Comparison of ENCODE assay signal across 2 cellular contexts in genomic region chr17:60659156-60659555, GRCh38.
TF ChIP-seq lines count a peak whose summit lies in the region.

No MANE protein-coding gene starts in this region.

TF ChIP-seq in SK-N-SH treated with all-trans-retinoic acid at 6 μM for 48 hours, 23 proteins besides CTCF, POLR2A, EP300 and RAD21 (continued from another document):
- peak; percentile 70; the same call in 1 of the 2 replicates for TF ChIP-seq CREB5 (CRISPR knock-in tag; IDR thresholded peaks at IDR 0.05; ENCODE audit: low read depth)
- TF ChIP-seq ARNTL (CRISPR knock-in tag; IDR thresholded peaks at IDR 0.05; ENCODE audit: borderline replicate concordance, low read depth) = no peak
- no peak for TF ChIP-seq POU6F1 (CRISPR knock-in tag; IDR thresholded peaks at IDR 0.05; ENCODE audit: borderline replicate concordance, low read depth)
TF ChIP-seq in SK-N-SH treated with all-trans-retinoic acid at 6 μM for 48 hours: peak in this region for 5.

TF ChIP-seq in SK-N-SH, 30 proteins besides CTCF, POLR2A, EP300 and RAD21 (continued from another document):
- TF ChIP-seq ZBTB33 (IDR thresholded peaks at IDR 0.05; ENCODE audit: borderline replicate concordance, low read depth) (no peak), RXRA (IDR thresholded peaks at IDR 0.05; ENCODE audit: borderline replicate concordance, low read depth) (no peak), MXI1 (IDR thresholded peaks at IDR 0.05; ENCODE audit: low read depth, low read length) (no peak), MEF2A (IDR thresholded peaks at IDR 0.05; ENCODE audit: borderline replicate concordance, low read depth) (no peak), NFIC (IDR thresholded peaks at IDR 0.05; ENCODE audit: borderline replicate concordance) (no peak), FOSL2 (IDR thresholded peaks at IDR 0.05; ENCODE audit: borderline replicate concordance, low read depth) (no peak), POLR2AphosphoS5 (IDR thresholded peaks at IDR 0.05; ENCODE audit: low read depth, low read length) (no peak), FOXM1 (IDR thresholded peaks at IDR 0.05; ENCODE audit: low read depth) (no peak), TCF12 (IDR thresholded peaks at IDR 0.05) (no peak), YY1 (IDR thresholded peaks at IDR 0.05; ENCODE audit: low read depth) (no peak)
